6 cellular contexts compared by ENCODE assay signal in the genomic region with DNA sequence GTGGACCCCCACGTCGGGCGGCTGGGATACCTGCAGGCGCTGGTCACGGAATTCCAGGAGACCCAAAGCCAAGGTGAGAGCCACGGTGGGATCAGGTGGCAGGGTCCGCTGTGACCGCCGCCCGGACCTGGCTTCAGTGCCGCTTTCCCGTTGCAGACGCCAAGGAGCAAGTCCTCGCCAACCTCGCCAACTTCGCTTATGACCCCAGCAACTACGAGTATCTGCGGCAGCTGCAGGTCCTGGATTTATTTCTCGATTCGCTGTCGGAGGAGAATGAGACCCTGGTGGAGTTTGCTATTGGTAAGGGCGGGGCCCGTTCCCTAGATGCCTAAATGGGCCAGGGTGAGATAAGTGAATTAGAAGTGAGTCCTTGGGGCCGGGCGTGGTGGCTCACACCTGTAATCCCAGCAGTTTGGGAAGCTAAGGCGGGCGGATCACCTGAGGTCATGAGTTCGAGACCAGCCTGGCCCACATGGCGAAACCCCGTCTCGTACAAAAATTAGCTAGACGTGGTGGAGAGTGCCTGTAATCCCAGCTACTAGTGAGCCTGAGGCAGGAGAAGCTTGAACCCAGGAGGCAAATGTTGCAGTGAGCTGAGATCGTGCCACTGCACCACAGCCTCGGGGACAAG. TPM values are rescaled to one million over a fixed set of nuclear protein-coding genes. Genes with fewer than 3 reads are reported as not detected.
A peak's percentile ranks its signal among the peaks of the same experiment; 100 is the strongest.
DNase-seq lines count a peak whose midpoint lies in the region; ATAC-seq, FAIRE-seq and TF ChIP-seq lines count a peak whose summit lies in the region.

No MANE protein-coding gene starts in this region.

- no peaks in the 10 kb centered on the region for H3K9me3 Mint-ChIP-seq in activated CD8-positive, alpha-beta T cell treated with anti-CD3 and anti-CD28 coated beads for 36 hours

- H3K4me3 ChIP-seq in right lobe of liver = peak overlapping the region; percentile 81 to 90 (median 89)

- peak overlapping the region; percentile 50 to 77 (median 56) for H3K27ac ChIP-seq in right lobe of liver

- H3K9me3 ChIP-seq in right lobe of liver = no peaks in the 10 kb centered on the region

- peaks cover 37% of the 10 kb centered on the region for H3K4me1 Mint-ChIP-seq in activated CD8-positive, alpha-beta T cell treated with anti-CD3 and anti-CD28 coated beads for 36 hours (ENCODE audit: low read depth)

- DNase-seq in GM19239 (ENCODE audit: insufficient read length, low spot score) (no peak), right lobe of liver (no peak), iPS-NIHi7 (ENCODE audit: extremely low spot score) (no peak)
- peak; percentile 44 for DNase-seq in activated CD8-positive, alpha-beta T cell treated with anti-CD3 and anti-CD28 coated beads for 36 hours

- CTCF ChIA-PET in activated CD8-positive, alpha-beta T cell treated with anti-CD3 and anti-CD28 coated beads for 36 hours (lab: Charles Lee) = interaction anchor here (0.7 to 8.5 kb wide), 7 partner anchors 21 to 160 kb away, joined by 3 to 221 read pairs (median 3); a partner anchor contains a TSS

- H3K36me3 Mint-ChIP-seq in activated CD8-positive, alpha-beta T cell treated with anti-CD3 and anti-CD28 coated beads for 36 hours (ENCODE audit: low read depth) = peaks cover 11% of the 10 kb centered on the region

- no peak for ATAC-seq in activated CD8-positive, alpha-beta T cell treated with anti-CD3 and anti-CD28 coated beads for 36 hours
- ATAC-seq in right lobe of liver = peak in 3 of 4 donors; percentile 2 to 18 (median 8)
- ATAC-seq in GM19467 (IDR thresholded peaks at IDR 0.05; ENCODE audit: unreplicated experiment) = no peak
- ATAC-seq in HG03460 (IDR thresholded peaks at IDR 0.05; ENCODE audit: unreplicated experiment) = no peak

- peak overlapping the region; percentile 75 for H3K27ac Mint-ChIP-seq in activated CD8-positive, alpha-beta T cell treated with anti-CD3 and anti-CD28 coated beads for 36 hours

- peak; percentile 58 for FAIRE-seq in GM19239 (lab: Jason Lieb, UNC)

- peaks cover 0 to 24% (median 5%) of the 10 kb centered on the region in 4 donors for H3K4me1 ChIP-seq in right lobe of liver

- TF ChIP-seq POLR2A in right lobe of liver (IDR thresholded peaks at IDR 0.05) = no peak

- H3K27me3 ChIP-seq in right lobe of liver = no peaks in the 10 kb centered on the region

- TF ChIP-seq CTCF in activated CD8-positive, alpha-beta T cell treated with anti-CD3 and anti-CD28 coated beads for 36 hours (IDR thresholded peaks at IDR 0.05) = no peak
- no peak for TF ChIP-seq CTCF in right lobe of liver (IDR thresholded peaks at IDR 0.05)

- intact Hi-C loops in activated CD8-positive, alpha-beta T cell treated with anti-CD3 and anti-CD28 coated beads for 36 hours (cut with micrococcal nuclease) = loop anchor here (5.0 to 10.0 kb wide), 2 partner anchors 64 to 92 kb away; no protein-coding TSS in a partner anchor
- intact Hi-C loops in right lobe of liver (cut with DNase I) = loop anchor here (10.0 kb wide), 2 partner anchors 46 to 94 kb away; a partner anchor contains a TSS

- H3K4me3 Mint-ChIP-seq in activated CD8-positive, alpha-beta T cell treated with anti-CD3 and anti-CD28 coated beads for 36 hours = peak overlapping the region; percentile 87

- POLR2A ChIA-PET in activated CD8-positive, alpha-beta T cell treated with anti-CD3 and anti-CD28 coated beads for 36 hours (lab: Charles Lee) = interaction anchor here (0.6 to 1.6 kb wide), 9 partner anchors 14 to 152 kb away, joined by 3 to 6 read pairs (median 4); a partner anchor contains a TSS

- H3K27me3 Mint-ChIP-seq in activated CD8-positive, alpha-beta T cell treated with anti-CD3 and anti-CD28 coated beads for 36 hours = no peaks in the 10 kb centered on the region

- whole genome bisulfite sequencing in right lobe of liver (ENCODE audit: insufficient coverage, low coverage, low lambda C conversion rate, missing lambda C conversion rate) = 17% methylated on average over 31 of the region's 34 CpGs

- no peaks in the 10 kb centered on the region for H3K36me3 ChIP-seq in right lobe of liver

RNA-seq across cellular contexts. Expression of a gene that starts 0.7 kb away (rescaled TPM):
- 1 to 10 TPM; 5.4 TPM for total RNA-seq in activated CD8-positive, alpha-beta T cell treated with anti-CD3 and anti-CD28 coated beads for 36 hours
- total RNA-seq in right lobe of liver = 1 to 10 TPM; 4.7 to 6.3 (median 5.3) TPM

RNA-seq across cellular contexts. Expression of a gene that starts 21.1 kb away (rescaled TPM):
- 10 to 100 TPM; 66.1 to 68.1 TPM for total RNA-seq in activated CD8-positive, alpha-beta T cell treated with anti-CD3 and anti-CD28 coated beads for 36 hours
- total RNA-seq in right lobe of liver = 10 to 100 TPM; 10.5 to 35.1 (median 12.6) TPM

RNA-seq across cellular contexts. Expression of a gene that starts 22.7 kb away (rescaled TPM):
- 1 to 10 TPM; 2.0 to 2.8 TPM for total RNA-seq in activated CD8-positive, alpha-beta T cell treated with anti-CD3 and anti-CD28 coated beads for 36 hours
- total RNA-seq in right lobe of liver = 1 to 10 TPM; 1.2 to 3.7 (median 1.7) TPM

RNA-seq across cellular contexts. Expression of a gene that starts 43.9 kb away (rescaled TPM):
- 100 to 1,000 TPM; 203 to 208 TPM for total RNA-seq in activated CD8-positive, alpha-beta T cell treated with anti-CD3 and anti-CD28 coated beads for 36 hours
- 10 to 100 TPM; 16.7 to 57.8 (median 29.5) TPM for total RNA-seq in right lobe of liver

Comparison
In these comparisons a context has a peak if more than half of its experiments do, and no peak if none do; other contexts are left out.
1. ATAC-seq: peak in right lobe of liver (3 of 4); none in activated CD8-positive, alpha-beta T cell treated with anti-CD3 and anti-CD28 coated beads for 36 hours (single experiment), GM19467 (single experiment) and HG03460 (single experiment).